ENCODE assay signal across 1 cellular context in genomic region chr9:136499071-136499934, GRCh38.
TF ChIP-seq lines count a peak whose summit lies in the region.

No MANE protein-coding gene starts in this region.

TF ChIP-seq in K562, 482 proteins besides CTCF, POLR2A, EP300 and RAD21:
- 0 out of 2 replicates have a peak, but pooled peaks have one; percentile 15 for TF ChIP-seq RBFOX2 (IDR thresholded peaks at IDR 0.05; ENCODE audit: low read depth, low read length)
- no peak for TF ChIP-seq ATF7 (IDR thresholded peaks at IDR 0.05)
